8 cellular contexts compared by ENCODE assay signal in genomic region chr19:32674959-32675719, GRCh38. TPM values are rescaled to one million over a fixed set of nuclear protein-coding genes. Genes with fewer than 3 reads are reported as not detected.
DNase-seq lines count a peak whose midpoint lies in the region; ATAC-seq, FAIRE-seq and TF ChIP-seq lines count a peak whose summit lies in the region.

ANKRD27 (minus strand) TSS chr19:32675180; CDS start chr19:32659015, 16,165 bp downstream.

- TF ChIP-seq CTCF in AG04449 (IDR thresholded peaks at IDR 0.05; ENCODE audit: insufficient read depth, low read length, missing control alignments), result no peak
- TF ChIP-seq CTCF in WERI-Rb-1 (IDR thresholded peaks at IDR 0.05; ENCODE audit: low read depth, low read length), result no peak
- TF ChIP-seq CTCF in bronchial epithelial cell (IDR thresholded peaks at IDR 0.05; ENCODE audit: insufficient read depth, low read length, severe bottlenecking), result no peak
- no peak for TF ChIP-seq CTCF in smooth muscle cell (IDR thresholded peaks at IDR 0.05; ENCODE audit: borderline replicate concordance, insufficient read depth, poor library complexity, severe bottlenecking)

- H2AFZ ChIP-seq in smooth muscle cell (ENCODE audit: low read depth), result peak within 1 kb of the TSS; percentile 90

- peak; percentile 97 for ATAC-seq in GM18873 (IDR thresholded peaks at IDR 0.05; ENCODE audit: low FRiP score, unreplicated experiment)
- peak; percentile 95 for ATAC-seq in HG03139 (IDR thresholded peaks at IDR 0.05; ENCODE audit: unreplicated experiment)

- H3K4me3 ChIP-seq in AG04449 (ENCODE audit: low read depth, low read length) (peak within 1 kb of the TSS; percentile 95), WERI-Rb-1 (ENCODE audit: low read depth, low read length) (peak within 1 kb of the TSS; percentile 64), bronchial epithelial cell (ENCODE audit: low read depth, low read length) (peak within 1 kb of the TSS; percentile 93), smooth muscle cell (peak within 1 kb of the TSS; percentile 88)

- DNase-seq in AG04449 (ENCODE audit: low read depth, low spot score) (peak; percentile 71), NCI-H2227 (lab: John Stamatoyannopoulos, UW; ENCODE audit: unreplicated experiment) (peak; percentile 100), WERI-Rb-1 (peak; percentile 97), bronchial epithelial cell (ENCODE audit: low read depth) (peak; percentile 89), iPS-NIHi11 (ENCODE audit: low spot score) (peak; percentile 96), smooth muscle cell (lab: John Stamatoyannopoulos, UW; ENCODE audit: unreplicated experiment) (peak; percentile 93)

- peak within 1 kb of the TSS; percentile 35 for H3K9ac ChIP-seq in smooth muscle cell (ENCODE audit: low read depth)

- no peak within 1 kb of the TSS for H3K27ac ChIP-seq in WERI-Rb-1
- H3K27ac ChIP-seq in smooth muscle cell (ENCODE audit: low read depth), result no peak within 1 kb of the TSS

- H4K20me1 ChIP-seq in smooth muscle cell (ENCODE audit: low read depth), result peaks cover 51% of the 10 kb centered on the region

- H3K36me3 ChIP-seq in WERI-Rb-1, result no peaks in the 10 kb centered on the region
- peaks cover 2% of the 10 kb centered on the region for H3K36me3 ChIP-seq in bronchial epithelial cell (ENCODE audit: control insufficient read depth, insufficient read depth, low read length)
- H3K36me3 ChIP-seq in smooth muscle cell (ENCODE audit: low read depth), result no peaks in the 10 kb centered on the region

- H3K4me1 ChIP-seq in smooth muscle cell (ENCODE audit: low read depth), result peaks cover 22% of the 10 kb centered on the region

- no peaks in the 10 kb centered on the region for H3K9me3 ChIP-seq in WERI-Rb-1 (ENCODE audit: severe bottlenecking)
- H3K9me3 ChIP-seq in smooth muscle cell (replicated peaks; ENCODE audit: low read depth), result no peaks in the 10 kb centered on the region

- H3K4me2 ChIP-seq in smooth muscle cell, result peak within 1 kb of the TSS; percentile 93

- CTCF ChIA-PET in AG04449 (lab: Yijun Ruan, JAX), result interaction anchor here (1.0 kb wide), 1 partner anchor 75 kb away, joined by 4 read pairs; no protein-coding TSS in a partner anchor

- H3K79me2 ChIP-seq in smooth muscle cell (ENCODE audit: low read depth), result peaks cover 20% of the 10 kb centered on the region

- H3F3A ChIP-seq in smooth muscle cell (ENCODE audit: low read depth), result peaks cover 6% of the 10 kb centered on the region

- no peak for FAIRE-seq in bronchial epithelial cell (lab: Jason Lieb, UNC)

- H3K27me3 ChIP-seq in WERI-Rb-1 (ENCODE audit: insufficient read depth, low read depth, severe bottlenecking), result peaks cover 16% of the 10 kb centered on the region
- peaks cover 17% of the 10 kb centered on the region for H3K27me3 ChIP-seq in bronchial epithelial cell (ENCODE audit: control insufficient read depth, insufficient read depth, low read length)
- peaks cover 21% of the 10 kb centered on the region for H3K27me3 ChIP-seq in smooth muscle cell (ENCODE audit: low read depth)

- WGBS in smooth muscle cell (ENCODE audit: low lambda C conversion rate), result under 1% methylated on average over 58 of the region's 71 CpGs

- POLR2A ChIA-PET in AG04449 (lab: Yijun Ruan, JAX), result interaction anchor here (0.6 to 0.9 kb wide), 2 partner anchors 16 to 416 kb away, joined by 3 read pairs; partner anchors contain the start of gene NUDT19

RNA-seq across cellular contexts. Expression of gene ANKRD27, which starts in this region (rescaled TPM):
- total RNA-seq in bronchial epithelial cell (37.6 and 53.3 TPM in 2 replicates), smooth muscle cell (19.5 and 19.7 TPM in 2 replicates)
- 7.7 and 10.5 TPM in 2 replicates for polyA plus RNA-seq in smooth muscle cell
